ENCODE assay signal across 35 cellular contexts in the genomic region with DNA sequence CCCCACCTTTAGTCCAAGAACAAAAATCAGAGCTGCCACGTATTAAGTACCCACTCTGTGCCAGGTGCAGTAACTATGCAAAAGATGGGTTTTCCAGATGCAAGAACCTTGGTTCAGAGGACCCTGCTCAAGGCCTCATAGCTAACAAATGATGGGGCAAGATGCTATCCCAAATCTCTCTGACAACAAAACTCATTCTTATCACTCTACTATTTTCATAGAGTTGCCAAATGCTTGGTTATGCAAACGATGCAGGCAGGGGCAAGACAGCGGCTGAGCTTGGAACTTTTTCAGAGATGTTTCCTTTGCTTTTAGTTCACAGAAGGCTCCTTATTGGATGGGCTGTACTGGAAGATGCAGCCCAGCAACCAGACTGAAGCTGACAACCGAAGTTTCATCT.
"Had no signal": no experiment of that assay in that cellular context is flagged by ENCODE, and none has a peak within 500 bp of the region (broad histone marks: within the 10 kb centered on the region; RNA-seq: fewer than 3 reads in every experiment).

No MANE protein-coding gene starts in this region.

- H3K27me3 ChIP-seq: MG63 had no signal

- H3K9me3 ChIP-seq: MG63 had no signal

- DNase-seq: Karpas-422, Kasumi-1, KG1, MG63, MM.1S, MV-4-11, NCI-H1048, NCI-H1092, NCI-H1092 treated with DMSO at 0.1 percent for 48 hours, NCI-H1105, NCI-H1105 treated with DMSO at 0.1 percent for 48 hours, NCI-H1417, NCI-H1417 treated with DMSO at 0.1 percent for 48 hours, NCI-H1436, NCI-H1436 treated with DMSO at 0.1 percent for 48 hours, NCI-H146, NCI-H1694, NCI-H1694 treated with DMSO at 0.1 percent for 48 hours, NCI-H187, NCI-H187 treated with DMSO at 0.1 percent for 48 hours, NCI-H1930, NCI-H2029, NCI-H2029 treated with DMSO at 0.1 percent for 48 hours, NCI-H2081, NCI-H2081 treated with DMSO at 0.1 percent for 48 hours, NCI-H2107, NCI-H2171, NCI-H2171 treated with DMSO at 0.1 percent for 48 hours, NCI-H2227 treated with DMSO at 0.1 percent for 48 hours, NCI-H226, NCI-H345, NCI-H446, NCI-H446 treated with DMSO at 0.1 percent for 48 hours, NCI-H510A had no signal

- H3K4me2 ChIP-seq: KMS-11 had no signal

- H3K4me3 ChIP-seq: MG63 had no signal

- H3K9ac ChIP-seq: KMS-11 had no signal

- H3K27ac ChIP-seq: KMS-11 had no signal
